9 cellular contexts compared by ENCODE assay signal in genomic region chrX:48684134-48684533, GRCh38. TPM values are rescaled to one million over a fixed set of nuclear protein-coding genes. Genes with fewer than 3 reads are reported as not detected.
DNase-seq lines count a peak whose midpoint lies in the region; ATAC-seq and TF ChIP-seq lines count a peak whose summit lies in the region.
"Had no signal": no experiment of that assay in that cellular context is flagged by ENCODE, and none has a peak within 500 bp of the region (broad histone marks: within the 10 kb centered on the region; RNA-seq: fewer than 3 reads in every experiment).

No MANE protein-coding gene starts in this region.

- H3K9me3 ChIP-seq in CD8-positive, alpha-beta T cell (ENCODE audit: low read length) = no peaks in the 10 kb centered on the region
- no peaks in the 10 kb centered on the region for H3K9me3 ChIP-seq in neutrophil
- H3K9me3 ChIP-seq: left lung had no signal

- peak overlapping the region; percentile 93 for H3K27ac Mint-ChIP-seq in CD8-positive, alpha-beta T cell
- peak overlapping the region; percentile 95 for H3K27ac Mint-ChIP-seq in activated naive CD8-positive, alpha-beta T cell treated with anti-CD3 and anti-CD28 coated beads, Interleukin-2, amount 50 U/mL, for 24 hours

- intact Hi-C loops in CD8-positive, alpha-beta T cell (cut with DNase I, micrococcal nuclease) = no loop called here

- H3K4me1 ChIP-seq in CD8-positive, alpha-beta T cell (ENCODE audit: insufficient read depth, low read length) = peaks cover 35% of the 10 kb centered on the region
- H3K4me1 ChIP-seq in neutrophil (ENCODE audit: control insufficient read depth in 1 of 2, insufficient read depth in 1 of 2, low read depth in 1 of 2, low read length in 1 of 2) = peaks cover 64 to 88% of the 10 kb centered on the region in 2 experiments

- ATAC-seq in CD8-positive, alpha-beta T cell = no peak
- no peak for ATAC-seq in activated naive CD8-positive, alpha-beta T cell treated with anti-CD3 and anti-CD28 coated beads, Interleukin-2, amount 50 U/mL, for 24 hours
- ATAC-seq in HG03432 (IDR thresholded peaks at IDR 0.05; ENCODE audit: unreplicated experiment) = no peak

- H3K27me3 Mint-ChIP-seq in CD8-positive, alpha-beta T cell (ENCODE audit: low read depth) = no peaks in the 10 kb centered on the region
- no peaks in the 10 kb centered on the region for H3K27me3 Mint-ChIP-seq in activated naive CD8-positive, alpha-beta T cell treated with anti-CD3 and anti-CD28 coated beads, Interleukin-2, amount 50 U/mL, for 24 hours

- peak overlapping the region; percentile 73 for H3K27ac ChIP-seq in CD8-positive, alpha-beta T cell (ENCODE audit: low read depth, low read length)
- peak overlapping the region; percentile 99 for H3K27ac ChIP-seq in neutrophil

- CTCF ChIA-PET in CD8-positive, alpha-beta T cell (lab: Charles Lee) = interaction anchor here (0.7 kb wide), 1 partner anchor 190 kb away, joined by 3 read pairs; no protein-coding TSS in a partner anchor

- peak overlapping the region; percentile 64 for H3K4me3 ChIP-seq in CD8-positive, alpha-beta T cell (ENCODE audit: low read depth, low read length)
- H3K4me3 ChIP-seq in H7 (ENCODE audit: insufficient read depth, low read depth, low read length) (no peak overlapping the region), neutrophil (ENCODE audit: low read depth in 1 of 2, low read length in 1 of 2) (peak overlapping the region; percentile 68 to 86)

- no peaks in the 10 kb centered on the region for H3K27me3 ChIP-seq in CD8-positive, alpha-beta T cell (ENCODE audit: insufficient read depth, low read length)
- H3K27me3 ChIP-seq in H7 (ENCODE audit: control insufficient read depth, insufficient read depth, low read length) = no peaks in the 10 kb centered on the region
- H3K27me3 ChIP-seq in neutrophil = no peaks in the 10 kb centered on the region
- H3K27me3 ChIP-seq: left lung had no signal

- H3K9me3 Mint-ChIP-seq in CD8-positive, alpha-beta T cell = no peaks in the 10 kb centered on the region
- no peaks in the 10 kb centered on the region for H3K9me3 Mint-ChIP-seq in activated naive CD8-positive, alpha-beta T cell treated with anti-CD3 and anti-CD28 coated beads, Interleukin-2, amount 50 U/mL, for 24 hours

- peaks cover 26% of the 10 kb centered on the region for H3K36me3 ChIP-seq in CD8-positive, alpha-beta T cell (ENCODE audit: insufficient read depth, low read length)
- H3K36me3 ChIP-seq in H7 (replicated peaks; ENCODE audit: control insufficient read depth, insufficient read depth, low read length) (no peaks in the 10 kb centered on the region), neutrophil (peaks cover 40% of the 10 kb centered on the region)

- no peak for TF ChIP-seq CTCF in CD8-positive, alpha-beta T cell (IDR thresholded peaks at IDR 0.05)
- no peak for TF ChIP-seq CTCF in neutrophil (IDR thresholded peaks at IDR 0.05)

- POLR2A ChIA-PET in CD8-positive, alpha-beta T cell (lab: Charles Lee) = interaction anchor here (1.4 to 2.6 kb wide), 5 partner anchors 8 to 117 kb away, joined by 4 to 17 read pairs (median 7); partner anchors contain the start of genes HDAC6 and SUV39H1

- H3K4me1 Mint-ChIP-seq in CD8-positive, alpha-beta T cell (ENCODE audit: low read depth) = peaks cover 58% of the 10 kb centered on the region
- peaks cover 51% of the 10 kb centered on the region for H3K4me1 Mint-ChIP-seq in activated naive CD8-positive, alpha-beta T cell treated with anti-CD3 and anti-CD28 coated beads, Interleukin-2, amount 50 U/mL, for 24 hours

- no peak for DNase-seq in CD8-positive, alpha-beta T cell
- DNase-seq in H7 = peak; percentile 19
- DNase-seq in activated naive CD8-positive, alpha-beta T cell treated with anti-CD3 and anti-CD28 coated beads, Interleukin-2, amount 50 U/mL, for 24 hours = no peak
- no peak for DNase-seq in DMS153 (lab: John Stamatoyannopoulos, UW)
- no peak for DNase-seq in NCI-H446 (lab: John Stamatoyannopoulos, UW)
- DNase-seq: left lung, NCI-H446 treated with DMSO at 0.1 percent for 48 hours had no signal

- peaks cover 44% of the 10 kb centered on the region for H3K36me3 Mint-ChIP-seq in CD8-positive, alpha-beta T cell
- H3K36me3 Mint-ChIP-seq in activated naive CD8-positive, alpha-beta T cell treated with anti-CD3 and anti-CD28 coated beads, Interleukin-2, amount 50 U/mL, for 24 hours (ENCODE audit: low read depth) = peaks cover 35% of the 10 kb centered on the region

- peak overlapping the region; percentile 90 for H3K4me3 Mint-ChIP-seq in CD8-positive, alpha-beta T cell
- H3K4me3 Mint-ChIP-seq in activated naive CD8-positive, alpha-beta T cell treated with anti-CD3 and anti-CD28 coated beads, Interleukin-2, amount 50 U/mL, for 24 hours = peak overlapping the region; percentile 91

RNA-seq across cellular contexts. Expression of gene WAS, which starts 0.5 kb away (rescaled TPM):
- 10 to 100 TPM; 50.6 to 54.9 TPM for total RNA-seq in CD8-positive, alpha-beta T cell
- total RNA-seq in H7 (2014; rRNA removed; shearing (Covaris generic)) = 0.67 and 0.69 TPM in 2 replicates

RNA-seq across cellular contexts. Expression of gene SUV39H1, which starts 12.4 kb away (rescaled TPM):
- 1 to 10 TPM; 8.2 to 8.6 TPM for total RNA-seq in CD8-positive, alpha-beta T cell
- total RNA-seq in H7 (2014; rRNA removed; shearing (Covaris generic)) = 19.6 and 20.4 TPM in 2 replicates

Comparison
In these comparisons a context has a peak if more than half of its experiments do, and no peak if none do; other contexts are left out.
1. RNA of gene WAS, which starts 0.5 kb away (total RNA-seq): 50.6 to 54.9 TPM in CD8-positive, alpha-beta T cell; 0.67 to 0.69 TPM in H7; every median in the first group is over 10 times any median in the second.